In the genomic region with DNA sequence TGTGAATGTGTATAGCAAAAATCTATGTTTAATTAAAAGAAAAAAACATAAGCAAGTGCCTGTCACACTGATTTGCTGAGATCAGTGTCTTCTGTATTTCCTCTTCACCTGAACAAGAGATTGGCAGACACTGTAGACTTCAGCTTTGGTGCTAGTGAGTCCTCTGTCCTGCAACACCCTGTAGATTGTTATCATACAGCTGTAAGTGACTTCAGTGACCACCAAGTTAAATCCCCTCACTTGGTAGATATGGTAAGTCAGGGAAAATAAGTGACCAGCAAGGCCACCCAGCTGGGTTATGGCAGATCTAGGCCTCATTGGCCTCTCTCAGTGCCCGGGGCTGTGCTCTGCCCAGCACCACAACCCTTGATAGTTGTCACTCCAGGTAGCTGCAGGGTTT, we compare ENCODE assay signal across 12 cellular contexts.
DNase-seq lines count a peak whose midpoint lies in the region; ATAC-seq and TF ChIP-seq lines count a peak whose summit lies in the region.
"Had no signal": no experiment of that assay in that cellular context is flagged by ENCODE, and none has a peak within 500 bp of the region (broad histone marks: within the 10 kb centered on the region; RNA-seq: fewer than 3 reads in every experiment).

No MANE protein-coding gene starts in this region.

- H3K27me3 Mint-ChIP-seq in MCF 10A (ENCODE audit: insufficient read depth, unreplicated experiment): no peaks in the 10 kb centered on the region
- no peaks in the 10 kb centered on the region for H3K27me3 Mint-ChIP-seq in activated CD4-positive, alpha-beta memory T cell treated with anti-CD3 and anti-CD28 coated beads, Interleukin-2, amount 10 ng/mL, durations not matched to agents 7 days and 5 days

- H3K27ac ChIP-seq in mammary epithelial cell (ENCODE audit: insufficient read depth, low read depth, low read length) (no peak overlapping the region), adrenal gland (peak overlapping the region; percentile 26 to 82 (median 65)), lung (ENCODE audit: low read depth in 1 of 2, low read length in 1 of 2) (peak overlapping the region; percentile 48 to 57), tibial artery (peak overlapping the region; percentile 56 to 68)

- H3K9me3 ChIP-seq in mammary epithelial cell (replicated peaks; ENCODE audit: insufficient read depth, low read length) (no peaks in the 10 kb centered on the region), adrenal gland (replicated peaks in 1 of 3) (no peaks in the 10 kb centered on the region), lung (ENCODE audit: control insufficient read depth in 2 of 2, insufficient read depth in 1 of 2, low read length in 1 of 2) (no peaks in the 10 kb centered on the region), tibial artery (no peaks in the 10 kb centered on the region)
- H3K9me3 ChIP-seq: pancreas had no signal

- H3K36me3 Mint-ChIP-seq in MCF 10A (ENCODE audit: insufficient read depth, unreplicated experiment): peaks cover 4% of the 10 kb centered on the region
- peaks cover 45% of the 10 kb centered on the region for H3K36me3 Mint-ChIP-seq in activated CD4-positive, alpha-beta memory T cell treated with anti-CD3 and anti-CD28 coated beads, Interleukin-2, amount 10 ng/mL, durations not matched to agents 7 days and 5 days (ENCODE audit: low read depth)

- H3K4me1 Mint-ChIP-seq in MCF 10A (ENCODE audit: insufficient read depth, unreplicated experiment): peaks cover 42% of the 10 kb centered on the region
- H3K4me1 Mint-ChIP-seq in activated CD4-positive, alpha-beta memory T cell treated with anti-CD3 and anti-CD28 coated beads, Interleukin-2, amount 10 ng/mL, durations not matched to agents 7 days and 5 days: peaks cover 82% of the 10 kb centered on the region

- H3K79me2 ChIP-seq in mammary epithelial cell (ENCODE audit: insufficient read depth, low read length): peaks cover 92% of the 10 kb centered on the region

- H4K20me1 ChIP-seq in mammary epithelial cell (ENCODE audit: insufficient read depth, low read length): no peaks in the 10 kb centered on the region

- dilution Hi-C loops in mammary epithelial cell (cut with HindIII; ENCODE audit: low sequenced_read_pairs): no loop called here

- H3K36me3 ChIP-seq in mammary epithelial cell (ENCODE audit: insufficient read depth, low read length) (no peaks in the 10 kb centered on the region), adrenal gland (replicated peaks in 1 of 2) (peaks cover 0 to 9% of the 10 kb centered on the region in 2 donors), lung (ENCODE audit: control insufficient read depth in 2 of 2, insufficient read depth in 2 of 2, low read length in 2 of 2) (peaks cover 0 to 8% of the 10 kb centered on the region in 2 donors), tibial artery (no peaks in the 10 kb centered on the region)

- POLR2A ChIA-PET in MCF 10A (lab: Yijun Ruan, JAX): interaction anchor here (2.4 to 3.1 kb wide), 2 partner anchors 11 to 44 kb away, joined by 8 to 14 read pairs; no protein-coding TSS in a partner anchor
- POLR2A ChIA-PET in activated CD4-positive, alpha-beta memory T cell treated with anti-CD3 and anti-CD28 coated beads, Interleukin-2, amount 10 ng/mL, durations not matched to agents 7 days and 5 days (lab: Charles Lee): interaction anchor here (1.0 to 15.5 kb wide), 3 partner anchors 29 to 43 kb away, joined by 3 to 132 read pairs (median 5); no protein-coding TSS in a partner anchor

- H3K4me3 Mint-ChIP-seq in MCF 10A (ENCODE audit: unreplicated experiment): no peak overlapping the region
- H3K4me3 Mint-ChIP-seq in activated CD4-positive, alpha-beta memory T cell treated with anti-CD3 and anti-CD28 coated beads, Interleukin-2, amount 10 ng/mL, durations not matched to agents 7 days and 5 days: no peak overlapping the region

- 100% methylated on average over 1 of the region's 1 CpG for WGBS in mammary epithelial cell (ENCODE audit: low coverage, missing lambda C conversion rate)
- WGBS in adrenal gland, 4 donors: 41 to 100% (median 57%) methylated on average over 1 of the region's 1 CpG
- WGBS in lung, 2 donors: 64 to 76% methylated on average over 1 of the region's 1 CpG

- CTCF ChIA-PET in MCF 10A (lab: Yijun Ruan, JAX) (no interaction called here), mammary epithelial cell (lab: Charles Lee; ENCODE audit: low non-redundant PET) (no interaction called here)
- CTCF ChIA-PET in activated CD4-positive, alpha-beta memory T cell treated with anti-CD3 and anti-CD28 coated beads, Interleukin-2, amount 10 ng/mL, durations not matched to agents 7 days and 5 days (lab: Charles Lee): interaction anchor here (0.8 to 1.5 kb wide), 3 partner anchors 13 to 61 kb away, joined by 3 to 4 read pairs (median 3); no protein-coding TSS in a partner anchor

- in situ Hi-C loops in mammary epithelial cell (cut with MboI; ENCODE audit: low sequenced_read_pairs in 2 of 2): no loop called here

- H3K4me1 ChIP-seq in mammary epithelial cell (ENCODE audit: insufficient read depth, low read length) (peaks cover 17% of the 10 kb centered on the region), adrenal gland (replicated peaks in 1 of 2) (peaks cover 48 to 96% of the 10 kb centered on the region in 2 donors), lung (ENCODE audit: control insufficient read depth in 2 of 2, insufficient read depth in 2 of 2, low read length in 2 of 2) (peaks cover 37 to 81% of the 10 kb centered on the region in 2 donors), tibial artery (peaks cover 0 to 83% (median 64%) of the 10 kb centered on the region in 4 donors)

- no peak for TF ChIP-seq POLR2A in adrenal gland (IDR thresholded peaks at IDR 0.05)

- H3K9ac ChIP-seq in mammary epithelial cell (ENCODE audit: insufficient read depth, low read length): no peak overlapping the region

- intact Hi-C loops in MCF 10A (cut with micrococcal nuclease) (no loop called here), mammary epithelial cell (cut with micrococcal nuclease) (no loop called here), adrenal gland (cut with DNase I) (no loop called here), tibial artery (cut with DNase I; ENCODE audit: low total_unique reads) (no loop called here)

- DNase-seq in MCF 10A (ENCODE audit: unreplicated experiment) (no peak), mammary epithelial cell (no peak), adrenal gland (peak in 1 of 7 donors; percentile 18), lung (ENCODE audit: low spot score) (no peak), tibial artery (no peak), RKO (ENCODE audit: low spot score) (no peak), NCI-H226 (no peak)
- no peak for DNase-seq in activated CD4-positive, alpha-beta memory T cell treated with anti-CD3 and anti-CD28 coated beads, Interleukin-2, amount 10 ng/mL, durations not matched to agents 7 days and 5 days
- DNase-seq: activated T-cell treated with anti-CD3 and anti-CD28 coated beads, Interleukin-2, amount 50 U/mL, for 1 hour; foreskin fibroblast; NCI-H2171 treated with DMSO at 0.1 percent for 48 hours; pancreas had no signal

- BruUV-seq in MCF 10A (replicated peaks; lab: Mats Ljungman, UMichigan) (no TSS peak), mammary epithelial cell (replicated peaks; lab: Mats Ljungman, UMichigan) (no TSS peak)

- peak overlapping the region; percentile 3 for H3K27ac Mint-ChIP-seq in MCF 10A (ENCODE audit: low read depth, unreplicated experiment)
- H3K27ac Mint-ChIP-seq in activated CD4-positive, alpha-beta memory T cell treated with anti-CD3 and anti-CD28 coated beads, Interleukin-2, amount 10 ng/mL, durations not matched to agents 7 days and 5 days: no peak overlapping the region

- no peak overlapping the region for H2AFZ ChIP-seq in mammary epithelial cell (ENCODE audit: low read depth, low read length)

- ATAC-seq in lung (ENCODE audit: insufficient read depth, low FRiP score): no peak

- H3K9me3 Mint-ChIP-seq in MCF 10A (ENCODE audit: unreplicated experiment): no peaks in the 10 kb centered on the region
- H3K9me3 Mint-ChIP-seq in activated CD4-positive, alpha-beta memory T cell treated with anti-CD3 and anti-CD28 coated beads, Interleukin-2, amount 10 ng/mL, durations not matched to agents 7 days and 5 days: no peaks in the 10 kb centered on the region

- TF ChIP-seq CTCF in MCF 10A (IDR thresholded peaks at IDR 0.05; ENCODE audit: unreplicated experiment) (no peak), mammary epithelial cell (conservative IDR thresholded peaks at IDR 0.05 in 1 of 2, IDR thresholded peaks at IDR 0.05 in 1 of 2; ENCODE audit: extremely low read depth in 1 of 2, insufficient read depth in 1 of 2, low read depth in 1 of 2, low read length in 2 of 2) (no peak), adrenal gland (IDR thresholded peaks at IDR 0.05) (no peak), lung (IDR thresholded peaks at IDR 0.05; ENCODE audit: control extremely low read depth, extremely low read depth) (no peak), tibial artery (IDR thresholded peaks at IDR 0.05) (no peak)

- H3K4me3 ChIP-seq in mammary epithelial cell (replicated peaks in 1 of 3; ENCODE audit: insufficient read depth in 1 of 3, low read depth in 2 of 3, low read length in 3 of 3): no peak overlapping the region
- H3K4me3 ChIP-seq in adrenal gland: no peak overlapping the region
- H3K4me3 ChIP-seq in lung: no peak overlapping the region
- H3K4me3 ChIP-seq in tibial artery: no peak overlapping the region
- H3K4me3 ChIP-seq: pancreas had no signal

- H3K27me3 ChIP-seq in mammary epithelial cell (ENCODE audit: insufficient read depth, low read length) (no peaks in the 10 kb centered on the region), adrenal gland (no peaks in the 10 kb centered on the region), lung (ENCODE audit: control insufficient read depth, insufficient read depth) (no peaks in the 10 kb centered on the region), tibial artery (no peaks in the 10 kb centered on the region)
- H3K27me3 ChIP-seq: pancreas had no signal

- no peak overlapping the region for H3K4me2 ChIP-seq in mammary epithelial cell (ENCODE audit: insufficient read depth, low read depth, low read length)
